Comparison of ENCODE assay signal across 17 cellular contexts in the genomic region with DNA sequence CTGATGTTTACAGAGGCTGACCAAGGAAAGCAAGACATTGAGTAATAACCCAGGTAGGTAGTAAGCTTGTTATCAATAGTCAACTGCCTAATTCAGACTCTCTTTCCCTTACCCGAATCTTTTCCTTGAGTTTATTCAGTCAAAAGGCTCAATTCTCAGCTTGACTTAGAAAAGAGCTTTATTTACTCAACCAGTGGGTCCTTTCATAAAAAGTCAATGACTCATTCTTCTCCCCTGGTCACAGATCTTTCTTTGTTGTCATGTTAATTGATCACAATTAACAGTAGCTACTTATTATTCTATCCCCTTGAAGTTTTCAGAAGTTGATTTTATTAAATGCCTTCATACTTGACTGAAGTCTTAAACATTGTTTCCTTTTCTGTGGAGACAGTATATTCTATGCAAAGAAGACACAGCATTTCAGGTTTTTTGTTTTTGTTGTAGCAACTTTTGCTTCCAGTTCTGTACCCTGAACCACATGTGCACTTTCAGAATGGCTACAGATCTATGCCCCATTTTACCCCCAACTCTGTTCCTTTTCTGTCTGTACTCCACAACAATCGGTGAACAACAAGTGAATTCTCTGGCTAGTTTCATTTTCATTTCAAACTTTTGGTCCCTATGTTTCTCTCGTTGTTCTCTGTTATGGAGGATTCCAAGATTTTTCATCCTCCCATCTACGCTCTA.
DNase-seq lines count a peak whose midpoint lies in the region; ATAC-seq lines count a peak whose summit lies in the region.
"Had no signal": no experiment of that assay in that cellular context is flagged by ENCODE, and none has a peak within 500 bp of the region (broad histone marks: within the 10 kb centered on the region; RNA-seq: fewer than 3 reads in every experiment).

No MANE protein-coding gene starts in this region.

- no peak overlapping the region for H3K27ac ChIP-seq in iPS DF 6.9 (ENCODE audit: low read length)
- H3K27ac ChIP-seq: 22Rv1, HL-60 had no signal

- H3K36me3 ChIP-seq in iPS DF 6.9 (ENCODE audit: control insufficient read depth, insufficient read depth, low read length), result no peaks in the 10 kb centered on the region

- no CpG with 5 or more reads among the region's 4 CpGs for WGBS in iPS DF 6.9 (ENCODE audit: insufficient coverage, insufficient read length)

- no peaks in the 10 kb centered on the region for H3K9me3 ChIP-seq in iPS DF 6.9 (ENCODE audit: control insufficient read depth, insufficient read depth, low read length)

- no peak overlapping the region for H3K4me3 ChIP-seq in iPS DF 6.9 (ENCODE audit: low read length)

- DNase-seq in DMS53 (lab: John Stamatoyannopoulos, UW) (peak; percentile 0), DMS53 treated with DMSO at 0.1 percent for 48 hours (lab: John Stamatoyannopoulos, UW; ENCODE audit: unreplicated experiment) (no peak), OCI-M1 (lab: John Stamatoyannopoulos, UW) (peak; percentile 59), iPS DF 6.9 (ENCODE audit: low read depth, low spot score) (peak; percentile 27), superior temporal gyrus (ENCODE audit: extremely low spot score) (peak; percentile 57), NCI-H2171 treated with DMSO at 0.1 percent for 48 hours (lab: John Stamatoyannopoulos, UW) (no peak)
- DNase-seq: activated naive CD8-positive, alpha-beta T cell treated with anti-CD3 and anti-CD28 coated beads, Interleukin-2, amount 10 ng/mL, durations not matched to agents 7 days and 5 days; CD4-positive, alpha-beta T cell; mammary epithelial cell; NCI-H2171; small intestine; T-helper 1 cell had no signal

- peaks cover 2% of the 10 kb centered on the region; the same call in 1 of the 2 replicates for H3K4me1 ChIP-seq in iPS DF 6.9 (ENCODE audit: control insufficient read depth, insufficient read depth, low read length)

- H3K27me3 ChIP-seq in iPS DF 6.9 (ENCODE audit: control insufficient read depth, insufficient read depth, low read length), result no peaks in the 10 kb centered on the region

- ATAC-seq in GM21529 (IDR thresholded peaks at IDR 0.05; ENCODE audit: unreplicated experiment) (no peak), HG03045 (IDR thresholded peaks at IDR 0.05; ENCODE audit: unreplicated experiment) (no peak)
- ATAC-seq: activated CD4-positive, CD25-positive, alpha-beta regulatory T cell treated with anti-CD3 and anti-CD28 coated beads, Interleukin-2, amount 50 U/mL, for 24 hours had no signal

Comparison
In these comparisons a context has a peak if more than half of its experiments do, and no peak if none do; other contexts are left out.
1. DNase-seq: peak in DMS53 (single experiment), OCI-M1 (single experiment), iPS DF 6.9 (single experiment) and superior temporal gyrus (single experiment); none in DMS53 treated with DMSO at 0.1 percent for 48 hours (single experiment) and NCI-H2171 treated with DMSO at 0.1 percent for 48 hours (single experiment).